ENCODE assay signal across 19 cellular contexts in genomic region chr7:91957236-91957635, GRCh38.
"Had no signal": no experiment of that assay in that cellular context is flagged by ENCODE, and none has a peak within 500 bp of the region (broad histone marks: within the 10 kb centered on the region; RNA-seq: fewer than 3 reads in every experiment).

No MANE protein-coding gene starts in this region.

- ATAC-seq: naive thymus-derived CD4-positive, alpha-beta T cell; right cardiac atrium; stimulated activated naive B cell treated with anti-CD40 and anti-IgM and Interleukin-4, amounts not matched to agents 10 μg/mL and 1 μg/mL and 100 μg/mL, for 72 hours; upper lobe of right lung had no signal

- H3K9me3 ChIP-seq: psoas muscle, thoracic aorta, tibial nerve, upper lobe of right lung, uterus had no signal

- H3K9ac ChIP-seq: neural progenitor cell had no signal

- FAIRE-seq: keratinocyte had no signal

- H3K27me3 ChIP-seq: dorsolateral prefrontal cortex, neural progenitor cell, tibial nerve, upper lobe of right lung, uterus had no signal

- H3K4me2 ChIP-seq: neural progenitor cell had no signal

- H2AFZ ChIP-seq: neural progenitor cell had no signal

- H3K27ac ChIP-seq: dorsolateral prefrontal cortex, neural progenitor cell, psoas muscle, skin epidermis, thoracic aorta, tibial nerve, upper lobe of right lung, uterus had no signal

- DNase-seq: dorsolateral prefrontal cortex; effector CD4-positive, alpha-beta T cell; hypothalamus; immature natural killer cell; mesendoderm; midbrain; naive thymus-derived CD4-positive, alpha-beta T cell; psoas muscle; right cardiac atrium; stimulated activated CD4-positive, alpha-beta T cell treated with anti-CD3 and anti-CD28 coated beads, Interleukin-15, amount 100 ng/mL, for 24 hours; stimulated activated CD4-positive, alpha-beta T cell treated with anti-CD3 and anti-CD28 coated beads, Interleukin-2, amount 100 ng/mL, for 48 hours; stimulated activated naive B cell treated with anti-CD40 and anti-IgM and Interleukin-4, amounts not matched to agents 10 μg/mL and 1 μg/mL and 100 μg/mL, for 72 hours; upper lobe of right lung; uterus had no signal

- H3K36me3 ChIP-seq: neural progenitor cell, thoracic aorta, tibial nerve, upper lobe of right lung, uterus had no signal

- H3K4me1 ChIP-seq: neural progenitor cell, uterus had no signal

- H3K4me3 ChIP-seq: dorsolateral prefrontal cortex, neural progenitor cell, psoas muscle, skin epidermis, thoracic aorta, tibial nerve, upper lobe of right lung, uterus had no signal
